In the genomic region with DNA sequence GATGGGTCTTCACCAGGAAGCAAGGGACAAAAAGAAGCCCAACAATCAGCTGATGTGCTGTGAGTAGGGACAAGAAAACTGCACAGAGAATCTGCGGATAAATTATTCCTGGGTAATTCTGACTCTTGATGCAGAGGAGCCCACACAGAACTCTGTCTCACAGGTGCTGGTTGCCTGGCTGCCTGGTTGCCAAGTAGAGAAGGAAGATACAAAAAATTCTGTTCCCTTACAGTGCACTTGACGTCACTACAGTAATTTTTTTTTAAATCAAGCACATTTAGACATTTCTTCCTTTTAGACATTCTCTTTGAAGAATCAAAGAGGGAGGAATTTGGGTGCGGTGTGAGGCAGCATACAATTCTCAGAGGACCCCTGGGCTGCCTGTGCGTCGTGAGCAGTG, we compare ENCODE assay signal across 20 cellular contexts.
DNase-seq lines count a peak whose midpoint lies in the region; ATAC-seq, FAIRE-seq and TF ChIP-seq lines count a peak whose summit lies in the region.
"Had no signal": no experiment of that assay in that cellular context is flagged by ENCODE, and none has a peak within 500 bp of the region (broad histone marks: within the 10 kb centered on the region; RNA-seq: fewer than 3 reads in every experiment).

No MANE protein-coding gene starts in this region.

- no peak overlapping the region for H2AK5ac ChIP-seq in trophoblast cell (ENCODE audit: low read length)

- no peak for TF ChIP-seq EP300 in HepG2 (IDR thresholded peaks at IDR 0.05; ENCODE audit: low read depth in 2 of 2, low read length in 2 of 2)
- no peak for TF ChIP-seq EP300 in HepG2 (CRISPR knock-in tag; IDR thresholded peaks at IDR 0.05; ENCODE audit: borderline replicate concordance)

- H3K36me3 ChIP-seq in HepG2 (replicated peaks in 1 of 2; ENCODE audit: control insufficient read depth in 1 of 2, insufficient read depth in 2 of 2, low read length in 2 of 2) (no peaks in the 10 kb centered on the region), right lobe of liver (no peaks in the 10 kb centered on the region), trophoblast cell (ENCODE audit: control insufficient read depth in 1 of 2, insufficient read depth in 2 of 2, low read length in 2 of 2) (no peaks in the 10 kb centered on the region)
- H3K36me3 ChIP-seq: HAP-1 had no signal

- H3K9me3 Mint-ChIP-seq in WTC11: peaks cover 16% of the 10 kb centered on the region

- H3K27me3 Mint-ChIP-seq in WTC11 (ENCODE audit: low read depth): no peaks in the 10 kb centered on the region; the same call in none of the 2 replicates

- intact Hi-C loops in HepG2 (cut with micrococcal nuclease; ENCODE audit: unreplicated experiment): no loop called here
- intact Hi-C loops in right lobe of liver (cut with DNase I): no loop called here
- intact Hi-C loops in head of caudate nucleus (cut with DNase I): no loop called here

- no peak overlapping the region for H4K91ac ChIP-seq in trophoblast cell (ENCODE audit: low read depth, low read length)

- no peaks in the 10 kb centered on the region for H3K79me1 ChIP-seq in trophoblast cell (ENCODE audit: low read length)

- 44% methylated on average over 5 of the region's 5 CpGs for whole genome bisulfite sequencing in HepG2 (ENCODE audit: low lambda C conversion rate)
- WGBS in right lobe of liver (ENCODE audit: insufficient coverage, low coverage, low lambda C conversion rate, missing lambda C conversion rate): 54% methylated on average over 5 of the region's 5 CpGs
- WGBS in trophoblast cell (ENCODE audit: extremely low coverage, insufficient coverage, insufficient read length): no CpG with 5 or more reads among the region's 5 CpGs

- no peak overlapping the region for H3K4me3 ChIP-seq in HepG2 (replicated peaks in 1 of 3; ENCODE audit: insufficient read depth in 1 of 3, low read depth in 2 of 3, low read length in 3 of 3)
- H3K4me3 ChIP-seq in right lobe of liver: no peak overlapping the region
- no peak overlapping the region for H3K4me3 ChIP-seq in trophoblast cell (ENCODE audit: low read depth, low read length)
- H3K4me3 ChIP-seq: A549, GM12878, GM23248, HAP-1 had no signal

- POLR2A ChIA-PET in HepG2 (lab: Yijun Ruan, JAX): no interaction called here
- POLR2A ChIA-PET in WTC11 (lab: Charles Lee): interaction anchor here (0.9 to 1.9 kb wide), 5 partner anchors 11 to 428 kb away, joined by 3 to 26 read pairs (median 6); a partner anchor contains a TSS

- FAIRE-seq in HepG2 (lab: Jason Lieb, UNC): no peak
- FAIRE-seq: A549, GM12878 had no signal

- no peak overlapping the region for H3K14ac ChIP-seq in trophoblast cell (ENCODE audit: low read length)

- no peak for ATAC-seq in HepG2
- ATAC-seq in right lobe of liver: no peak
- no peak for ATAC-seq in WTC11
- ATAC-seq in GM19351 (IDR thresholded peaks at IDR 0.05; ENCODE audit: unreplicated experiment): no peak
- ATAC-seq: A549, GM12878 had no signal

- no peak overlapping the region for H3K4ac ChIP-seq in trophoblast cell (ENCODE audit: low read depth, low read length)

- DNase-seq in HepG2 (ENCODE audit: low spot score) (no peak), right lobe of liver (no peak), WTC11 (ENCODE audit: low spot score) (no peak), head of caudate nucleus (peak in 33 of 42 donors; percentile 19 to 88 (median 59)), retina (peak; percentile 7), NCI-H2107 (lab: John Stamatoyannopoulos, UW) (no peak), trophoblast cell (no peak)
- DNase-seq: AML-193; Calu3; CD4-positive, alpha-beta memory T cell; DMS79 treated with DMSO at 0.1 percent for 48 hours; GM23248; KBM-7 had no signal

- H2BK120ac ChIP-seq in trophoblast cell (ENCODE audit: insufficient read depth, low read length, poor library complexity): no peak overlapping the region

- H3K27me3 ChIP-seq in HepG2 (ENCODE audit: control insufficient read depth in 1 of 2, insufficient read depth in 2 of 2, low read length in 2 of 2) (0 out of 5 replicates have a peak, but pooled peaks cover 0 to 4% of the 10 kb centered on the region in 2 experiments), right lobe of liver (no peaks in the 10 kb centered on the region), trophoblast cell (ENCODE audit: insufficient read depth, low read length) (no peaks in the 10 kb centered on the region)

- H4K20me1 ChIP-seq in HepG2 (ENCODE audit: insufficient read depth, low read length): no peaks in the 10 kb centered on the region

- peaks cover 12% of the 10 kb centered on the region; the same call in 1 of the 2 replicates for H3K4me1 ChIP-seq in HepG2 (ENCODE audit: insufficient read depth, low read length)
- H3K4me1 ChIP-seq in right lobe of liver: peaks cover 0 to 7% (median 0%) of the 10 kb centered on the region in 4 donors
- no peaks in the 10 kb centered on the region for H3K4me1 ChIP-seq in trophoblast cell (ENCODE audit: control insufficient read depth in 1 of 2, insufficient read depth in 2 of 2, low read length in 2 of 2)
- H3K4me1 ChIP-seq: A549 had no signal

- H3K9me3 ChIP-seq in HepG2 (ENCODE audit: low read length) (no peaks in the 10 kb centered on the region), right lobe of liver (no peaks in the 10 kb centered on the region), trophoblast cell (ENCODE audit: insufficient read depth, low read depth, low read length) (no peaks in the 10 kb centered on the region)
- H3K9me3 ChIP-seq: A549 had no signal

- H3K79me2 ChIP-seq in HepG2 (ENCODE audit: insufficient read depth, low read length) (no peaks in the 10 kb centered on the region), trophoblast cell (ENCODE audit: control insufficient read depth, insufficient read depth, low read length, poor library complexity) (no peaks in the 10 kb centered on the region)

- H2BK5ac ChIP-seq in trophoblast cell (ENCODE audit: low read depth, low read length, poor library complexity): no peak overlapping the region

- peaks cover 7% of the 10 kb centered on the region for H3K36me3 Mint-ChIP-seq in WTC11
- H3K36me3 Mint-ChIP-seq: CD14-positive monocyte; CD4-positive, alpha-beta memory T cell had no signal

- H3K4me3 Mint-ChIP-seq in WTC11: no peak overlapping the region
- H3K4me3 Mint-ChIP-seq: CD14-positive monocyte; CD4-positive, alpha-beta memory T cell; IgD-negative memory B cell had no signal

- H3K4me1 Mint-ChIP-seq in WTC11: peaks cover 42% of the 10 kb centered on the region
- H3K4me1 Mint-ChIP-seq: CD14-positive monocyte; CD4-positive, alpha-beta memory T cell; IgD-negative memory B cell had no signal

- H3K18ac ChIP-seq in trophoblast cell (ENCODE audit: low read length): no peak overlapping the region

- no peak for TF ChIP-seq RAD21 in HepG2 (CRISPR knock-in tag; IDR thresholded peaks at IDR 0.05)

- H3K27ac ChIP-seq in HepG2 (ENCODE audit: extremely low read length, insufficient read depth, low read length): no peak overlapping the region
- H3K27ac ChIP-seq in right lobe of liver: no peak overlapping the region
- no peak overlapping the region for H3K27ac ChIP-seq in trophoblast cell (ENCODE audit: low read depth, low read length)
- H3K27ac ChIP-seq: 22Rv1, A549, GM23248 had no signal

- TF ChIP-seq POLR2A in HepG2 (IDR thresholded peaks at IDR 0.05; ENCODE audit: insufficient read depth in 1 of 2, low read depth in 2 of 2, low read length in 2 of 2) (no peak), right lobe of liver (IDR thresholded peaks at IDR 0.05) (no peak)

- no peak overlapping the region for H3K9ac ChIP-seq in HepG2 (ENCODE audit: insufficient read depth, low read depth, low read length)
- H3K9ac ChIP-seq in trophoblast cell (ENCODE audit: low read length): no peak overlapping the region
- H3K9ac ChIP-seq: GM23248 had no signal

- no peak for TF ChIP-seq CTCF in HepG2 (CRISPR knock-in tag; IDR thresholded peaks at IDR 0.05)
- no peak for TF ChIP-seq CTCF in right lobe of liver (IDR thresholded peaks at IDR 0.05)
- no peak for TF ChIP-seq CTCF in WTC11 (IDR thresholded peaks at IDR 0.05)

- no peak overlapping the region for H3K4me2 ChIP-seq in HepG2 (ENCODE audit: low read depth, low read length)
- no peak overlapping the region for H3K4me2 ChIP-seq in trophoblast cell (ENCODE audit: low read length)
- H3K4me2 ChIP-seq: A549 had no signal

- no peak overlapping the region for H4K8ac ChIP-seq in trophoblast cell (ENCODE audit: low read depth, low read length)

- no peak overlapping the region for H2BK12ac ChIP-seq in trophoblast cell (ENCODE audit: low read length)

- CTCF ChIA-PET in HepG2 (lab: Yijun Ruan, JAX; ENCODE audit: low intra/inter-chr PET ratio, low total read pairs): no interaction called here
- CTCF ChIA-PET in WTC11 (lab: Charles Lee): interaction anchor here (0.7 to 2.0 kb wide), 10 partner anchors 10 to 310 kb away, joined by 3 to 18 read pairs (median 4); no protein-coding TSS in a partner anchor

- H3K27ac Mint-ChIP-seq in WTC11: peak overlapping the region; percentile 26; the same call in 1 of the 2 replicates
- H3K27ac Mint-ChIP-seq: IgD-negative memory B cell had no signal

- no TSS peak for BruUV-seq in HepG2 (replicated peaks; lab: Mats Ljungman, UMichigan)

- H4K12ac ChIP-seq in trophoblast cell (ENCODE audit: low read depth, low read length): no peak overlapping the region

- H2AFZ ChIP-seq in HepG2 (ENCODE audit: low read length) (no peak overlapping the region), trophoblast cell (ENCODE audit: insufficient read depth, low read length, poor library complexity) (no peak overlapping the region)
- H2AFZ ChIP-seq: GM23248 had no signal

- in situ Hi-C loops in HepG2 (cut with HindIII; ENCODE audit: extremely low pct_ligation_motif_present, low pct_unique_long_range_greater_than_20kb): no loop called here

- no peak overlapping the region for H3K23ac ChIP-seq in trophoblast cell (ENCODE audit: low read length)

TF ChIP-seq in HepG2, 621 proteins besides CTCF, POLR2A, EP300 and RAD21 (continues in another document):
- TF ChIP-seq CREB1 (IDR thresholded peaks at IDR 0.05): 0 out of 2 replicates have a peak, but pooled peaks have one; percentile 35
- TF ChIP-seq CREB1 (CRISPR knock-in tag; IDR thresholded peaks at IDR 0.05): no peak

TF ChIP-seq in WTC11, 78 proteins besides CTCF, POLR2A, EP300 and RAD21 (continues in another document):
- TF ChIP-seq, protein P1, sequence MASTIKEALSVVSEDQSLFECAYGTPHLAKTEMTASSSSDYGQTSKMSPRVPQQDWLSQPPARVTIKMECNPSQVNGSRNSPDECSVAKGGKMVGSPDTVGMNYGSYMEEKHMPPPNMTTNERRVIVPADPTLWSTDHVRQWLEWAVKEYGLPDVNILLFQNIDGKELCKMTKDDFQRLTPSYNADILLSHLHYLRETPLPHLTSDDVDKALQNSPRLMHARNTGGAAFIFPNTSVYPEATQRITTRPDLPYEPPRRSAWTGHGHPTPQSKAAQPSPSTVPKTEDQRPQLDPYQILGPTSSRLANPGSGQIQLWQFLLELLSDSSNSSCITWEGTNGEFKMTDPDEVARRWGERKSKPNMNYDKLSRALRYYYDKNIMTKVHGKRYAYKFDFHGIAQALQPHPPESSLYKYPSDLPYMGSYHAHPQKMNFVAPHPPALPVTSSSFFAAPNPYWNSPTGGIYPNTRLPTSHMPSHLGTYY (CRISPR knock-in tag; IDR thresholded peaks at IDR 0.05): no peak

Comparison
In these comparisons a context has a peak if more than half of its experiments do, and no peak if none do; other contexts are left out.
1. DNase-seq: peak in head of caudate nucleus (33 of 42) and retina (single experiment); none in HepG2 (single experiment), right lobe of liver (0 of 3), WTC11 (single experiment), NCI-H2107 (single experiment) and trophoblast cell (0 of 2).